9 cellular contexts compared by ENCODE assay signal in genomic region chr4:48963042-48963679, GRCh38. TPM values are rescaled to one million over a fixed set of nuclear protein-coding genes. Genes with fewer than 3 reads are reported as not detected.
DNase-seq lines count a peak whose midpoint lies in the region; ATAC-seq and TF ChIP-seq lines count a peak whose summit lies in the region.
"Had no signal": no experiment of that assay in that cellular context is flagged by ENCODE, and none has a peak within 500 bp of the region (broad histone marks: within the 10 kb centered on the region; RNA-seq: fewer than 3 reads in every experiment).

No MANE protein-coding gene starts in this region.

- H3K4me3 ChIP-seq in GM12875 (ENCODE audit: low read depth, low read length) = no peak overlapping the region
- H3K4me3 ChIP-seq in psoas muscle = no peak overlapping the region

- H3K4me1 ChIP-seq in psoas muscle = no peaks in the 10 kb centered on the region

- ATAC-seq in HG02642 (IDR thresholded peaks at IDR 0.05; ENCODE audit: poor library complexity, unreplicated experiment) = peak; percentile 90
- peak; percentile 74 to 92 (median 86) for ATAC-seq in psoas muscle

- no peaks in the 10 kb centered on the region for H3K27me3 ChIP-seq in psoas muscle (ENCODE audit: insufficient read depth in 3 of 3, low read length in 2 of 3)

- H3K9me3 ChIP-seq in psoas muscle = no peaks in the 10 kb centered on the region

- no peaks in the 10 kb centered on the region for H3K36me3 ChIP-seq in psoas muscle (ENCODE audit: insufficient read depth in 1 of 2, low read depth in 1 of 2)

- intact Hi-C loops in head of caudate nucleus (cut with DNase I) (loop anchor here (5.0 kb wide), 1 partner anchor 386 kb away; no protein-coding TSS in a partner anchor), psoas muscle (cut with DNase I) (loop anchor here (2.0 to 10.0 kb wide), 4 partner anchors 181 to 518 kb away; partner anchors contain the start of gene FRYL (in 1 of the 2))

- WGBS in psoas muscle, 3 donors = 15 to 19% (median 16%) methylated on average over 5 of the region's 5 CpGs

- H3K27ac ChIP-seq in psoas muscle = no peak overlapping the region

- DNase-seq in NCI-H128 (lab: John Stamatoyannopoulos, UW; ENCODE audit: unreplicated experiment) (peak; percentile 59), SKM-1 (lab: John Stamatoyannopoulos, UW; ENCODE audit: unreplicated experiment) (peak; percentile 72), head of caudate nucleus (peak; percentile 17 to 90 (median 76)), psoas muscle (peak; percentile 31 to 62), mesenteric fat pad (ENCODE audit: low spot score) (no peak)
- DNase-seq in activated naive CD4-positive, alpha-beta T cell treated with anti-CD3 and anti-CD28 coated beads, Interleukin-2, amount 50 U/mL, for 16 hours = peak; percentile 73

- TF ChIP-seq CTCF in GM12875 (IDR thresholded peaks at IDR 0.05; ENCODE audit: borderline replicate concordance, insufficient read depth, low read depth, low read length) = peak; percentile 85
- TF ChIP-seq CTCF in psoas muscle (IDR thresholded peaks at IDR 0.05) = peak; percentile 95

RNA-seq across cellular contexts. Expression of gene CWH43, which starts 22.9 kb away (rescaled TPM):
- total RNA-seq in psoas muscle = not detected
- polyA plus RNA-seq in psoas muscle = not detected
- not detected for total RNA-seq in mesenteric fat pad
- total RNA-seq: temporal lobe had no signal

RNA-seq across cellular contexts. Expression of gene OCIAD2, which starts 56.6 kb away (rescaled TPM):
- 1 to 10 TPM; 2.1 to 9.7 (median 7.0) TPM for total RNA-seq in psoas muscle
- polyA plus RNA-seq in psoas muscle = 1 to 10 TPM; 3.7 to 8.8 (median 7.8) TPM
- 4.5 TPM for total RNA-seq in mesenteric fat pad
